Comparison of ENCODE assay signal across 14 cellular contexts in genomic region chr19:4288091-4288777, GRCh38. TPM values are rescaled to one million over a fixed set of nuclear protein-coding genes. Genes with fewer than 3 reads are reported as not detected.
A peak's percentile ranks its signal among the peaks of the same experiment; 100 is the strongest.
DNase-seq lines count a peak whose midpoint lies in the region; ATAC-seq and TF ChIP-seq lines count a peak whose summit lies in the region.
"Had no signal": no experiment of that assay in that cellular context is flagged by ENCODE, and none has a peak within 500 bp of the region (broad histone marks: within the 10 kb centered on the region; RNA-seq: fewer than 3 reads in every experiment).

No MANE protein-coding gene starts in this region.

- no peaks in the 10 kb centered on the region for H3K36me3 Mint-ChIP-seq in endodermal cell (ENCODE audit: low read depth)
- no peaks in the 10 kb centered on the region for H3K36me3 Mint-ChIP-seq in natural killer cell treated with Interleukin-12 subunit alpha and Interleukin-12 subunit beta and Interleukin-15 and Interleukin-18, amount 100 ng/mL, for 72 hours

- no peak overlapping the region for H3K4me2 ChIP-seq in PC-3 (ENCODE audit: low read length)
- no peak overlapping the region for H3K4me2 ChIP-seq in neuronal stem cell (ENCODE audit: insufficient read depth, low read length, poor library complexity, severe bottlenecking)

- intact Hi-C loops in PC-3 (cut with micrococcal nuclease) = no loop called here

- DNase-seq in H7 (peak; percentile 61), PC-3 (peak; percentile 9), endodermal cell (peak; percentile 80), neuronal stem cell (ENCODE audit: low spot score) (no peak), nucleus accumbens (lab: John Stamatoyannopoulos, UW) (no peak)
- no peak for DNase-seq in natural killer cell treated with Interleukin-12 subunit alpha and Interleukin-12 subunit beta and Interleukin-15 and Interleukin-18, amount 100 ng/mL, for 72 hours (ENCODE audit: low spot score)
- DNase-seq: CD8-positive, alpha-beta T cell; NCI-H1417; NCI-H1930; NCI-H2171 treated with DMSO at 0.1 percent for 48 hours; NCI-H510A; SJCRH30 had no signal

- H2BK12ac ChIP-seq in neuronal stem cell (ENCODE audit: low read length) = no peak overlapping the region

- H3K36me3 ChIP-seq in H7 (replicated peaks; ENCODE audit: control insufficient read depth, insufficient read depth, low read length) (no peaks in the 10 kb centered on the region), PC-3 (ENCODE audit: low read depth, low read length) (no peaks in the 10 kb centered on the region), endodermal cell (ENCODE audit: control insufficient read depth, insufficient read depth, low read length) (no peaks in the 10 kb centered on the region), neuronal stem cell (replicated peaks in 1 of 2; ENCODE audit: control insufficient read depth in 2 of 2, insufficient read depth in 2 of 2, low read length in 2 of 2) (peaks cover 0 to 37% of the 10 kb centered on the region in 2 donors)

- H3K4me1 ChIP-seq in PC-3 (ENCODE audit: insufficient read depth, low read length) = no peaks in the 10 kb centered on the region
- no peaks in the 10 kb centered on the region for H3K4me1 ChIP-seq in endodermal cell (ENCODE audit: control insufficient read depth, insufficient read depth, low read length)
- peaks cover 7 to 9% of the 10 kb centered on the region in 2 donors for H3K4me1 ChIP-seq in neuronal stem cell (ENCODE audit: control insufficient read depth in 2 of 2, insufficient read depth in 1 of 2, low read depth in 1 of 2, low read length in 2 of 2)
- H3K4me1 ChIP-seq: SJCRH30 had no signal

- H3K23ac ChIP-seq in neuronal stem cell (ENCODE audit: low read depth, low read length, poor library complexity) = peak overlapping the region; percentile 58

- no peaks in the 10 kb centered on the region for H3K4me1 Mint-ChIP-seq in endodermal cell
- H3K4me1 Mint-ChIP-seq in natural killer cell treated with Interleukin-12 subunit alpha and Interleukin-12 subunit beta and Interleukin-15 and Interleukin-18, amount 100 ng/mL, for 72 hours (ENCODE audit: low read depth in 2 of 2) = no peaks in the 10 kb centered on the region

- no peak overlapping the region for H2AK5ac ChIP-seq in neuronal stem cell (ENCODE audit: low read depth, low read length)

- no peak overlapping the region for H3K14ac ChIP-seq in neuronal stem cell (ENCODE audit: low read length)

- H4K20me1 ChIP-seq in PC-3 (ENCODE audit: low read length) = no peaks in the 10 kb centered on the region

- H2BK120ac ChIP-seq in neuronal stem cell (ENCODE audit: low read depth, low read length) = no peak overlapping the region

- H3K9me3 ChIP-seq in PC-3 (ENCODE audit: low read length) (no peaks in the 10 kb centered on the region), endodermal cell (ENCODE audit: control insufficient read depth, low read length) (no peaks in the 10 kb centered on the region), neuronal stem cell (replicated peaks in 1 of 2; ENCODE audit: control insufficient read depth in 2 of 2, insufficient read depth in 1 of 2, low read depth in 1 of 2, low read length in 2 of 2) (no peaks in the 10 kb centered on the region)
- H3K9me3 ChIP-seq: SJCRH30 had no signal

- 88 to 95% methylated on average over 12 to 16 of the region's 16 CpGs for WGBS in endodermal cell (ENCODE audit: insufficient coverage in 1 of 2, insufficient read length in 1 of 2), 2 experiments
- no CpG with 5 or more reads among the region's 16 CpGs for WGBS in neuronal stem cell (ENCODE audit: extremely low coverage in 2 of 2, insufficient read length in 2 of 2, insufficient replicate concordance in 1 of 2), 2 donors

- CTCF ChIA-PET in PC-3 (lab: Charles Lee) = no interaction called here

- no peak overlapping the region for H3K4me3 Mint-ChIP-seq in endodermal cell
- H3K4me3 Mint-ChIP-seq in natural killer cell treated with Interleukin-12 subunit alpha and Interleukin-12 subunit beta and Interleukin-15 and Interleukin-18, amount 100 ng/mL, for 72 hours = no peak overlapping the region
- H3K4me3 Mint-ChIP-seq: CD8-positive, alpha-beta T cell had no signal

- no peaks in the 10 kb centered on the region for H3K79me1 ChIP-seq in neuronal stem cell (ENCODE audit: low read depth, low read length)

- no peaks in the 10 kb centered on the region for H3K79me2 ChIP-seq in PC-3 (ENCODE audit: low read length)

- no peak overlapping the region for H2AFZ ChIP-seq in PC-3 (ENCODE audit: low read length)
- no peak overlapping the region for H2AFZ ChIP-seq in neuronal stem cell (ENCODE audit: low read length)

- no peak overlapping the region for H3K4me3 ChIP-seq in H7 (ENCODE audit: insufficient read depth, low read depth, low read length)
- H3K4me3 ChIP-seq in PC-3 (ENCODE audit: low read length) = no peak overlapping the region
- H3K4me3 ChIP-seq in endodermal cell (ENCODE audit: low read length) = no peak overlapping the region
- no peak overlapping the region for H3K4me3 ChIP-seq in neuronal stem cell (ENCODE audit: low read length in 2 of 2)
- H3K4me3 ChIP-seq: SJCRH30 had no signal

- H3F3A ChIP-seq in PC-3 (ENCODE audit: low read length, unreplicated experiment) = no peaks in the 10 kb centered on the region

- TF ChIP-seq CTCF in PC-3 (conservative IDR thresholded peaks at IDR 0.05; ENCODE audit: low read depth, low read length) (no peak), endodermal cell (conservative IDR thresholded peaks at IDR 0.05) (no peak)

- no peaks in the 10 kb centered on the region for H3K9me3 Mint-ChIP-seq in endodermal cell
- no peaks in the 10 kb centered on the region for H3K9me3 Mint-ChIP-seq in natural killer cell treated with Interleukin-12 subunit alpha and Interleukin-12 subunit beta and Interleukin-15 and Interleukin-18, amount 100 ng/mL, for 72 hours
- H3K9me3 Mint-ChIP-seq: CD8-positive, alpha-beta T cell had no signal

- no peak overlapping the region for H3K9ac ChIP-seq in PC-3 (ENCODE audit: low read length)
- no peak overlapping the region for H3K9ac ChIP-seq in endodermal cell (ENCODE audit: extremely low read depth, low read length, poor library complexity, severe bottlenecking)
- H3K9ac ChIP-seq in neuronal stem cell (ENCODE audit: low read depth, low read length, poor library complexity) = no peak overlapping the region

- no peak overlapping the region for H4K8ac ChIP-seq in neuronal stem cell (ENCODE audit: low read depth, low read length)

- no peak for ATAC-seq in PC-3
- no peak for ATAC-seq in GM18505 (IDR thresholded peaks at IDR 0.05; ENCODE audit: unreplicated experiment)
- no peak for ATAC-seq in natural killer cell treated with Interleukin-12 subunit alpha and Interleukin-12 subunit beta and Interleukin-15 and Interleukin-18, amount 100 ng/mL, for 72 hours
- ATAC-seq: CD8-positive, alpha-beta T cell had no signal

- H3K4ac ChIP-seq in neuronal stem cell (ENCODE audit: low read length) = no peak overlapping the region

- POLR2A ChIA-PET in PC-3 (lab: Charles Lee; ENCODE audit: unreplicated experiment) = no interaction called here

- no peak for TF ChIP-seq POLR2A in GM18505 (IDR thresholded peaks at IDR 0.05; ENCODE audit: borderline replicate concordance, extremely low read depth, insufficient read depth, insufficient read length)

- peaks cover 9% of the 10 kb centered on the region; the same call in 1 of the 2 replicates for H3K27me3 ChIP-seq in H7 (ENCODE audit: control insufficient read depth, insufficient read depth, low read length)
- H3K27me3 ChIP-seq in PC-3 (ENCODE audit: low read length) = no peaks in the 10 kb centered on the region
- peaks cover under 1% of the 10 kb centered on the region for H3K27me3 ChIP-seq in endodermal cell (ENCODE audit: control insufficient read depth, insufficient read depth, low read length, poor library complexity, severe bottlenecking)
- H3K27me3 ChIP-seq in neuronal stem cell (ENCODE audit: control insufficient read depth in 3 of 3, insufficient read depth in 3 of 3, low read depth in 1 of 3, low read length in 3 of 3) = peaks cover 0 to 3% (median 0%) of the 10 kb centered on the region in 3 experiments
- H3K27me3 ChIP-seq: SJCRH30 had no signal

- H3K27ac ChIP-seq in PC-3 (ENCODE audit: low read length) (no peak overlapping the region), endodermal cell (ENCODE audit: low read depth, low read length) (no peak overlapping the region), neuronal stem cell (replicated peaks; ENCODE audit: low read length) (no peak overlapping the region)
- H3K27ac ChIP-seq: SJCRH30 had no signal

- no peak overlapping the region for H3K27ac Mint-ChIP-seq in endodermal cell
- no peak overlapping the region for H3K27ac Mint-ChIP-seq in natural killer cell treated with Interleukin-12 subunit alpha and Interleukin-12 subunit beta and Interleukin-15 and Interleukin-18, amount 100 ng/mL, for 72 hours
- H3K27ac Mint-ChIP-seq: CD8-positive, alpha-beta T cell had no signal

- no peak overlapping the region for H4K91ac ChIP-seq in neuronal stem cell (ENCODE audit: low read depth, low read length, poor library complexity)

- H3K18ac ChIP-seq in neuronal stem cell (ENCODE audit: low read length) = no peak overlapping the region

- H3K27me3 Mint-ChIP-seq in endodermal cell (ENCODE audit: insufficient read depth) = peaks cover 24% of the 10 kb centered on the region
- peaks cover 0 to 2% of the 10 kb centered on the region in 2 donors for H3K27me3 Mint-ChIP-seq in natural killer cell treated with Interleukin-12 subunit alpha and Interleukin-12 subunit beta and Interleukin-15 and Interleukin-18, amount 100 ng/mL, for 72 hours

- BruUV-seq in PC-3 (replicated peaks; lab: Mats Ljungman, UMichigan) = no TSS peak

- no peak overlapping the region for H2BK5ac ChIP-seq in neuronal stem cell (ENCODE audit: low read length)

- no peaks in the 10 kb centered on the region for H3K9me2 ChIP-seq in PC-3 (replicated peaks; ENCODE audit: low read length)

- H2BK15ac ChIP-seq in neuronal stem cell (ENCODE audit: low read length) = no peak overlapping the region

RNA-seq across cellular contexts. Expression of gene SHD, which starts 9.2 kb away (rescaled TPM):
- total RNA-seq in H7 (2014; rRNA removed; shearing (Covaris generic)) = 1.3 and 1.5 TPM in 2 replicates
- 0.11 TPM in 1 of 2 replicates, not detected in the other for total RNA-seq in PC-3 (2014; rRNA removed)
- 1 to 10 TPM; 2.8 to 6.6 TPM for total RNA-seq in endodermal cell
- polyA plus RNA-seq in endodermal cell (2013, experiment 1 of 2) = 10.1 TPM
- 9.9 TPM for polyA plus RNA-seq in endodermal cell (2013, experiment 2 of 2)
- polyA plus RNA-seq in neuronal stem cell (2013, experiment 1 of 2) = 0.26 TPM
- polyA plus RNA-seq in neuronal stem cell (2013, experiment 2 of 2) = 0.32 TPM
- not detected for total RNA-seq in natural killer cell treated with Interleukin-12 subunit alpha and Interleukin-12 subunit beta and Interleukin-15 and Interleukin-18, amount 100 ng/mL, for 72 hours
- polyA plus RNA-seq: BJ had no signal

RNA-seq across cellular contexts. Expression of gene TMIGD2, which starts 14.0 kb away (rescaled TPM):
- 0.45 and 0.78 TPM in 2 replicates for total RNA-seq in H7 (2014; rRNA removed; shearing (Covaris generic))
- total RNA-seq in PC-3 (2014; rRNA removed) (not detected in 2 replicates), endodermal cell (under 1 TPM; 0.58 to 0.70 TPM)
- polyA plus RNA-seq in endodermal cell (2013, experiment 1 of 2) = 0.93 TPM
- polyA plus RNA-seq in endodermal cell (2013, experiment 2 of 2) = 0.87 TPM
- polyA plus RNA-seq in neuronal stem cell (2013, experiment 1 of 2) = 1.2 TPM
- 1.3 TPM for polyA plus RNA-seq in neuronal stem cell (2013, experiment 2 of 2)
- 1 to 10 TPM; 4.6 to 5.1 TPM for total RNA-seq in natural killer cell treated with Interleukin-12 subunit alpha and Interleukin-12 subunit beta and Interleukin-15 and Interleukin-18, amount 100 ng/mL, for 72 hours
- polyA plus RNA-seq: BJ had no signal

RNA-seq across cellular contexts. Expression of gene FSD1, which starts 16.2 kb away (rescaled TPM):
- 29.8 and 34.1 TPM in 2 replicates for total RNA-seq in H7 (2014; rRNA removed; shearing (Covaris generic))
- total RNA-seq in PC-3 (2014; rRNA removed) = 8.7 and 11.3 TPM in 2 replicates
- 10 to 100 TPM; 33.3 to 37.9 TPM for total RNA-seq in endodermal cell
- 66.1 TPM for polyA plus RNA-seq in endodermal cell (2013, experiment 1 of 2)
- polyA plus RNA-seq in endodermal cell (2013, experiment 2 of 2) = 53.5 TPM
- polyA plus RNA-seq in neuronal stem cell (2013, experiment 1 of 2) = 34.4 TPM
- 34.5 TPM for polyA plus RNA-seq in neuronal stem cell (2013, experiment 2 of 2)
- 10 to 100 TPM; 16.0 to 24.7 TPM for total RNA-seq in natural killer cell treated with Interleukin-12 subunit alpha and Interleukin-12 subunit beta and Interleukin-15 and Interleukin-18, amount 100 ng/mL, for 72 hours

RNA-seq across cellular contexts. Expression of gene YJU2, which starts 41.4 kb away (rescaled TPM):
- 31.0 and 32.7 TPM in 2 replicates for total RNA-seq in H7 (2014; rRNA removed; shearing (Covaris generic))
- total RNA-seq in PC-3 (2014; rRNA removed) = 33.1 and 45.6 TPM in 2 replicates
- total RNA-seq in endodermal cell = 10 to 100 TPM; 15.8 to 16.4 TPM
- 19.3 TPM for polyA plus RNA-seq in endodermal cell (2013, experiment 1 of 2)
- 19.0 TPM for polyA plus RNA-seq in endodermal cell (2013, experiment 2 of 2)
- polyA plus RNA-seq in neuronal stem cell (2013, experiment 1 of 2) = 17.8 TPM
- polyA plus RNA-seq in neuronal stem cell (2013, experiment 2 of 2) = 16.3 TPM
- total RNA-seq in natural killer cell treated with Interleukin-12 subunit alpha and Interleukin-12 subunit beta and Interleukin-15 and Interleukin-18, amount 100 ng/mL, for 72 hours = 10 to 100 TPM; 30.2 to 33.3 TPM

RNA-seq across cellular contexts. Expression of gene STAP2, which starts 50.4 kb away (rescaled TPM):
- 14.2 and 18.0 TPM in 2 replicates for total RNA-seq in H7 (2014; rRNA removed; shearing (Covaris generic))
- total RNA-seq in PC-3 (2014; rRNA removed) (71.1 and 72.6 TPM in 2 replicates), endodermal cell (10 to 100 TPM; 12.7 to 13.3 TPM)
- polyA plus RNA-seq in endodermal cell (2013, experiment 1 of 2) = 10.3 TPM
- polyA plus RNA-seq in endodermal cell (2013, experiment 2 of 2) = 9.6 TPM
- 6.4 TPM for polyA plus RNA-seq in neuronal stem cell (2013, experiment 1 of 2)
- polyA plus RNA-seq in neuronal stem cell (2013, experiment 2 of 2) = 7.4 TPM
- total RNA-seq in natural killer cell treated with Interleukin-12 subunit alpha and Interleukin-12 subunit beta and Interleukin-15 and Interleukin-18, amount 100 ng/mL, for 72 hours = 10 to 100 TPM in 1 of 2 donors, 1 to 10 TPM in 1; 7.3 to 12.8 TPM

Comparison
In these comparisons a context has a peak if more than half of its experiments do, and no peak if none do; other contexts are left out.
1. DNase-seq: peak in H7 (single experiment), PC-3 (single experiment) and endodermal cell (single experiment); none in neuronal stem cell (single experiment), natural killer cell treated with Interleukin-12 subunit alpha and Interleukin-12 subunit beta and Interleukin-15 and Interleukin-18, amount 100 ng/mL, for 72 hours (single experiment) and nucleus accumbens (0 of 56).